Comparison of ENCODE assay signal across 12 cellular contexts in genomic region chr1:198118136-198118535, GRCh38. TPM values are rescaled to one million over a fixed set of nuclear protein-coding genes. Genes with fewer than 3 reads are reported as not detected.
A peak's percentile ranks its signal among the peaks of the same experiment; 100 is the strongest.
DNase-seq lines count a peak whose midpoint lies in the region; ATAC-seq, FAIRE-seq and TF ChIP-seq lines count a peak whose summit lies in the region.
"Had no signal": no experiment of that assay in that cellular context is flagged by ENCODE, and none has a peak within 500 bp of the region (broad histone marks: within the 10 kb centered on the region; RNA-seq: fewer than 3 reads in every experiment).

No MANE protein-coding gene starts in this region.

- 15% methylated on average over 2 of the region's 2 CpGs for WGBS in K562 (ENCODE audit: insufficient coverage, low coverage, missing lambda C conversion rate)
- 40% methylated on average over 2 of the region's 2 CpGs for WGBS in hepatocyte (ENCODE audit: low lambda C conversion rate, missing lambda C conversion rate)
- 30% methylated on average over 2 of the region's 2 CpGs for WGBS in smooth muscle cell (ENCODE audit: low lambda C conversion rate)

- no peaks in the 10 kb centered on the region for H3K27me3 ChIP-seq in K562 (ENCODE audit: control insufficient read depth in 2 of 2, insufficient read depth in 2 of 2, low read length in 2 of 2)
- H3K27me3 ChIP-seq in hepatocyte = no peaks in the 10 kb centered on the region
- no peaks in the 10 kb centered on the region for H3K27me3 ChIP-seq in smooth muscle cell (ENCODE audit: low read depth)
- H3K27me3 ChIP-seq: Peyer's patch had no signal

- H3K4me1 ChIP-seq in K562 (replicated peaks in 1 of 2; ENCODE audit: control insufficient read depth in 2 of 2, insufficient read depth in 2 of 2, low read length in 2 of 2) = peaks cover 2 to 22% of the 10 kb centered on the region in 2 experiments; a peak in 3 of 5 replicates
- no peaks in the 10 kb centered on the region for H3K4me1 ChIP-seq in hepatocyte (ENCODE audit: insufficient read depth)
- no peaks in the 10 kb centered on the region for H3K4me1 ChIP-seq in smooth muscle cell (ENCODE audit: low read depth)
- H3K4me1 ChIP-seq: Peyer's patch had no signal

- no peak for TF ChIP-seq CTCF in K562 (IDR thresholded peaks at IDR 0.05 in 2 of 3, conservative IDR thresholded peaks at IDR 0.05 in 1 of 3; ENCODE audit: insufficient read depth in 2 of 3, low read depth in 1 of 3, low read length in 3 of 3)
- no peak for TF ChIP-seq CTCF in hepatocyte (IDR thresholded peaks at IDR 0.05; ENCODE audit: poor library complexity)
- TF ChIP-seq CTCF in smooth muscle cell (IDR thresholded peaks at IDR 0.05; ENCODE audit: borderline replicate concordance, insufficient read depth, poor library complexity, severe bottlenecking) = no peak

- no TSS peak for BruUV-seq in K562 (replicated peaks; lab: Mats Ljungman, UMichigan)

- H3K4me1 Mint-ChIP-seq in stimulated activated naive B cell treated with anti-CD40 and anti-IgM and Interleukin-4, amounts not matched to agents 10 μg/mL and 1 μg/mL and 100 μg/mL, for 72 hours = no peaks in the 10 kb centered on the region
- H3K4me1 Mint-ChIP-seq: activated CD4-positive, alpha-beta T cell treated with anti-CD3 and anti-CD28 coated beads, Interleukin-2, amount 10 ng/mL, durations not matched to agents 7 days and 5 days; neural crest cell had no signal

- no peak overlapping the region for H3K4me3 Mint-ChIP-seq in stimulated activated naive B cell treated with anti-CD40 and anti-IgM and Interleukin-4, amounts not matched to agents 10 μg/mL and 1 μg/mL and 100 μg/mL, for 72 hours
- H3K4me3 Mint-ChIP-seq: activated CD4-positive, alpha-beta T cell treated with anti-CD3 and anti-CD28 coated beads, Interleukin-2, amount 10 ng/mL, durations not matched to agents 7 days and 5 days; neural crest cell had no signal

- in situ Hi-C loops in K562 (cut with MboI) = no loop called here

- peaks cover 4 to 11% of the 10 kb centered on the region in 2 donors for H3K27me3 Mint-ChIP-seq in stimulated activated naive B cell treated with anti-CD40 and anti-IgM and Interleukin-4, amounts not matched to agents 10 μg/mL and 1 μg/mL and 100 μg/mL, for 72 hours

- POLR2A ChIA-PET in HEK293T (lab: Yijun Ruan, JAX) (no interaction called here), K562 (lab: Yijun Ruan, JAX) (interaction anchor here (0.6 to 2.1 kb wide), 2 partner anchors 11 to 282 kb away, joined by 3 to 5 read pairs; no protein-coding TSS in a partner anchor)

- DNase-seq in HEK293T (ENCODE audit: extremely low spot score) (peak; percentile 22), K562 (ENCODE audit: extremely low read depth in 1 of 4, low spot score in 3 of 4) (peak in 1 of 4 experiments; percentile 13), hepatocyte (ENCODE audit: low spot score) (peak; percentile 66), smooth muscle cell (lab: John Stamatoyannopoulos, UW; ENCODE audit: unreplicated experiment) (no peak), COR-L47 (lab: John Stamatoyannopoulos, UW) (no peak)
- no peak for DNase-seq in stimulated activated naive B cell treated with anti-CD40 and anti-IgM and Interleukin-4, amounts not matched to agents 10 μg/mL and 1 μg/mL and 100 μg/mL, for 72 hours
- DNase-seq: activated CD4-positive, alpha-beta T cell treated with anti-CD3 and anti-CD28 coated beads, Interleukin-2, amount 10 ng/mL, durations not matched to agents 7 days and 5 days; Kasumi-1 had no signal

- no peak for TF ChIP-seq RAD21 in K562 (CRISPR knock-in tag; conservative IDR thresholded peaks at IDR 0.05 in 1 of 2, IDR thresholded peaks at IDR 0.05 in 1 of 2)

- TF ChIP-seq EP300 in K562 (IDR thresholded peaks at IDR 0.05; ENCODE audit: low read length) = no peak

- H3K9me2 ChIP-seq in hepatocyte (replicated peaks; ENCODE audit: insufficient read depth) = no peaks in the 10 kb centered on the region

- no peaks in the 10 kb centered on the region for H3K79me2 ChIP-seq in K562 (ENCODE audit: control insufficient read depth, insufficient read depth, low read length)
- H3K79me2 ChIP-seq in hepatocyte = no peaks in the 10 kb centered on the region
- H3K79me2 ChIP-seq in smooth muscle cell (ENCODE audit: low read depth) = no peaks in the 10 kb centered on the region

- no peak for TF ChIP-seq POLR2A in K562 (conservative IDR thresholded peaks at IDR 0.05)

- no peaks in the 10 kb centered on the region for H3K36me3 ChIP-seq in K562 (ENCODE audit: control insufficient read depth, insufficient read depth, low read length)
- no peaks in the 10 kb centered on the region for H3K36me3 ChIP-seq in hepatocyte (replicated peaks; ENCODE audit: insufficient read depth, low read depth)
- no peaks in the 10 kb centered on the region for H3K36me3 ChIP-seq in smooth muscle cell (ENCODE audit: low read depth)
- H3K36me3 ChIP-seq: Peyer's patch had no signal

- H3K9me3 Mint-ChIP-seq in stimulated activated naive B cell treated with anti-CD40 and anti-IgM and Interleukin-4, amounts not matched to agents 10 μg/mL and 1 μg/mL and 100 μg/mL, for 72 hours = no peaks in the 10 kb centered on the region
- H3K9me3 Mint-ChIP-seq: activated CD4-positive, alpha-beta T cell treated with anti-CD3 and anti-CD28 coated beads, Interleukin-2, amount 10 ng/mL, durations not matched to agents 7 days and 5 days; neural crest cell had no signal

- ATAC-seq in K562 (no peak), GM21786 (IDR thresholded peaks at IDR 0.05; ENCODE audit: unreplicated experiment) (no peak), GM21723 (IDR thresholded peaks at IDR 0.05; ENCODE audit: unreplicated experiment) (no peak)
- no peak for ATAC-seq in stimulated activated naive B cell treated with anti-CD40 and anti-IgM and Interleukin-4, amounts not matched to agents 10 μg/mL and 1 μg/mL and 100 μg/mL, for 72 hours (replicated peaks)

- H3K9me3 ChIP-seq in K562 (replicated peaks; ENCODE audit: control insufficient read depth, insufficient read depth, low read depth, low read length) (no peaks in the 10 kb centered on the region), hepatocyte (ENCODE audit: low read depth) (no peaks in the 10 kb centered on the region), smooth muscle cell (replicated peaks; ENCODE audit: low read depth) (no peaks in the 10 kb centered on the region)
- H3K9me3 ChIP-seq: Peyer's patch had no signal

- H3K27ac Mint-ChIP-seq in stimulated activated naive B cell treated with anti-CD40 and anti-IgM and Interleukin-4, amounts not matched to agents 10 μg/mL and 1 μg/mL and 100 μg/mL, for 72 hours = no peak overlapping the region
- H3K27ac Mint-ChIP-seq: activated CD4-positive, alpha-beta T cell treated with anti-CD3 and anti-CD28 coated beads, Interleukin-2, amount 10 ng/mL, durations not matched to agents 7 days and 5 days had no signal

- H3K9me1 ChIP-seq in K562 (ENCODE audit: control insufficient read depth, insufficient read depth, low read length) = no peaks in the 10 kb centered on the region

- H3K36me3 Mint-ChIP-seq in stimulated activated naive B cell treated with anti-CD40 and anti-IgM and Interleukin-4, amounts not matched to agents 10 μg/mL and 1 μg/mL and 100 μg/mL, for 72 hours = no peaks in the 10 kb centered on the region

- no peaks in the 10 kb centered on the region for H4K20me1 ChIP-seq in K562 (replicated peaks; ENCODE audit: control insufficient read depth, insufficient read depth, low read length)
- H4K20me1 ChIP-seq in hepatocyte (ENCODE audit: insufficient read depth, poor library complexity, severe bottlenecking) = no peaks in the 10 kb centered on the region
- no peaks in the 10 kb centered on the region for H4K20me1 ChIP-seq in smooth muscle cell (ENCODE audit: low read depth)

- FAIRE-seq in K562 (lab: Jason Lieb, UNC) = no peak

- H3K9ac ChIP-seq in K562 (ENCODE audit: insufficient read depth in 1 of 2, low read depth in 2 of 2, low read length in 2 of 2) (no peak overlapping the region), smooth muscle cell (ENCODE audit: low read depth) (no peak overlapping the region)

- no peak overlapping the region for H3K4me2 ChIP-seq in K562 (ENCODE audit: insufficient read depth, low read length)
- H3K4me2 ChIP-seq in hepatocyte = no peak overlapping the region
- peak overlapping the region; percentile 5 for H3K4me2 ChIP-seq in smooth muscle cell

- H3K4me3 ChIP-seq in K562 (no peak overlapping the region), hepatocyte (no peak overlapping the region), smooth muscle cell (no peak overlapping the region)
- H3K4me3 ChIP-seq: Peyer's patch had no signal

- H2AFZ ChIP-seq in K562 (ENCODE audit: low read depth, low read length) (no peak overlapping the region), hepatocyte (no peak overlapping the region), smooth muscle cell (ENCODE audit: low read depth) (peak overlapping the region; percentile 77)

- CTCF ChIA-PET in HEK293T (lab: Yijun Ruan, JAX) = no interaction called here
- CTCF ChIA-PET in K562 (lab: Yijun Ruan, JAX; ENCODE audit: low intra/inter-chr PET ratio) = no interaction called here

- H3K27ac ChIP-seq in K562 (ENCODE audit: extremely low read depth, low read depth, low read length) (no peak overlapping the region), hepatocyte (peak overlapping the region; percentile 29), smooth muscle cell (ENCODE audit: low read depth) (peak overlapping the region; percentile 95)
- H3K27ac ChIP-seq: Peyer's patch had no signal

- intact Hi-C loops in K562 (cut with micrococcal nuclease) = no loop called here

- peaks cover 3% of the 10 kb centered on the region for H3F3A ChIP-seq in smooth muscle cell (ENCODE audit: low read depth)

TF ChIP-seq in HEK293T, 16 proteins besides CTCF, POLR2A, EP300 and RAD21 (continues in another document):
- no peak for TF ChIP-seq SUZ12 (IDR thresholded peaks at IDR 0.05)

RNA-seq across cellular contexts. Expression of gene NEK7, which starts 38.7 kb away (rescaled TPM):
- 10.7 and 36.6 TPM in 2 replicates for total RNA-seq in K562 (2011; cell fraction: chromatin; rRNA removed; ENCODE audit: low replicate concordance)
- total RNA-seq in K562 (2011; cell fraction: nucleolus; rRNA removed) = 5.7 and 6.2 TPM in 2 replicates
- total RNA-seq in K562 (2011; cell fraction: nucleoplasm; rRNA removed) = 10.0 and 16.6 TPM in 2 replicates
- 25.5 and 30.9 TPM in 2 replicates for total RNA-seq in K562 (2014; rRNA removed)
- 33.5 and 36.4 TPM in 2 replicates for total RNA-seq in K562 (2014; rRNA removed; fragmentation: Illumina TruSeq; extraction: Trizol)
- total RNA-seq in K562 (2015; rRNA removed; fragmentation: Illumina TruSeq; extraction: Trizol) = 23.7 and 27.7 TPM in 2 replicates
- total RNA-seq in K562 (2021) = 30.3 and 33.2 TPM in 2 replicates
- polyA plus RNA-seq in K562 (2011; rRNA removed) = 37.1 and 37.3 TPM in 2 replicates
- polyA plus RNA-seq in K562 (2011; cell fraction: cytosol; rRNA removed) = 9.9 and 20.0 TPM in 2 replicates
- 20.6 and 37.5 TPM in 2 replicates for polyA plus RNA-seq in K562 (2011; cell fraction: nucleus; rRNA removed)
- 16.0 and 19.7 TPM in 2 replicates for polyA plus RNA-seq in K562 (2012)
- 22.0 and 23.5 TPM in 2 replicates for polyA plus RNA-seq in K562 (2014; fragmentation: Illumina TruSeq; extraction: Trizol)
- 1 to 10 TPM; 8.5 to 10.0 TPM for polyA plus RNA-seq in K562 (2014; fragmentation: Nextera tagmentation; extraction: Ambion mirVana)
- 16.0 and 20.4 TPM in 2 replicates for polyA plus RNA-seq in K562 (2014; rRNA removed)
- polyA minus RNA-seq in K562 (2011; rRNA and poly(A)+ RNA removed) = 64.1 and 75.5 TPM in 2 replicates
- polyA minus RNA-seq in K562 (2011; cell fraction: cytosol; rRNA and poly(A)+ RNA removed) = 21.6 and 23.2 TPM in 2 replicates
- 21.5 and 38.9 TPM in 2 replicates for polyA minus RNA-seq in K562 (2011; cell fraction: nucleus; rRNA and poly(A)+ RNA removed)
- total RNA-seq in hepatocyte = 86.9 and 87.7 TPM in 2 replicates
- polyA plus RNA-seq in hepatocyte = 25.6 and 28.7 TPM in 2 replicates
- total RNA-seq in smooth muscle cell = 141 and 148 TPM in 2 replicates
- polyA plus RNA-seq in smooth muscle cell = 26.1 and 33.7 TPM in 2 replicates

Comparison
In these comparisons a context has a peak if more than half of its experiments do, and no peak if none do; other contexts are left out.
1. DNase-seq: peak in HEK293T (single experiment) and hepatocyte (single experiment); none in smooth muscle cell (single experiment), stimulated activated naive B cell treated with anti-CD40 and anti-IgM and Interleukin-4, amounts not matched to agents 10 μg/mL and 1 μg/mL and 100 μg/mL, for 72 hours (single experiment) and COR-L47 (single experiment).